In the genomic region with DNA sequence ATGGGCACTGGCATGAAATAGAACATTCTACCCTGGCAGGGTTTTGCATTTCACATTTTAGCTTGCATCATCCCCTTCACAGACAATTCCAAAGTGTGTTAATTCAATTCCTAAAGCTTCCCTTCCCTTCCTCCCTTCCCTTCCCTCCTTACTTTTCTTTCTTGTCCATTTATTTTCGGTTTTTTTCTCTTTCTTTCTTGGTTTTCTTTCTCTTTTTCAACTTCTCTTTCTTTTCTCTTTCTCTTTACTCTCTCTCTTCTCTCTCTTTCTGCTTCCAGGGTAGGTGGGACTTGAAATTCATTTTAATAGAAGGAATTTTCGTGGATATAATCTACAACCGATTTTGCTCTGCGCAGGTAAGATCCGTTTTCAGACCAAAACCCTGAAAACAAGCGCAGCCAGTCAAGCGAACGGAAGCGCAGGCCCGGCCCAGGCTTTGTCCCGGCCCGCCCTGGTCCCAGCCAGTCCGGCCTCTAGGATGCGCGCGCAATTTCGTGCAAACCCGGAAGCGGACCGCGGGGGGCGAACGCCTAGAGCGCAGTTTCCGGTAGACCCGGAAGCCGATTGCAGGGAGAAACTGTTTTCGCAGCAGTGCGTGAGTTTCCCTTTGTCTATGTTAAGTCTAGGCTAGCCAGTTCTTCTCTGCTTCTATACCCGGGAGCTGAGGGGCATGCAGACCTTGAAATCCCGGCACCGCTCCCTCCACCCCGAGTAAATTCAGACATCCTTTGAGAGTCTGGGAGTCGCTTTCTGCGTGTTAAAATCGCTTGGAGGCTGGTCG, we compare ENCODE assay signal across 8 cellular contexts. TPM values are rescaled to one million over a fixed set of nuclear protein-coding genes. Genes with fewer than 3 reads are reported as not detected.
DNase-seq lines count a peak whose midpoint lies in the region; ATAC-seq and TF ChIP-seq lines count a peak whose summit lies in the region.

A gene (plus strand): TSS at position 540 of the 781 bp plus-strand sequence. CDS start 4,165 bp downstream, outside the sequence.

- ATAC-seq in foreskin keratinocyte: peak; percentile 95

- peak within 1 kb of the TSS; percentile 84 for H3K27ac Mint-ChIP-seq in activated naive CD4-positive, alpha-beta T cell treated with anti-CD3 and anti-CD28 coated beads, Interleukin-2, amount 10 ng/mL, durations not matched to agents 7 days and 5 days

- H3K27ac ChIP-seq in HUES6 (ENCODE audit: low read depth, low read length) (peak within 1 kb of the TSS; percentile 93; the same call in 1 of the 2 replicates), SJCRH30 (peak within 1 kb of the TSS; percentile 61), foreskin keratinocyte (peak within 1 kb of the TSS; percentile 44)

- H3K4me1 Mint-ChIP-seq in activated naive CD4-positive, alpha-beta T cell treated with anti-CD3 and anti-CD28 coated beads, Interleukin-2, amount 10 ng/mL, durations not matched to agents 7 days and 5 days: peaks cover 19% of the 10 kb centered on the region

- H3K9me3 Mint-ChIP-seq in activated naive CD4-positive, alpha-beta T cell treated with anti-CD3 and anti-CD28 coated beads, Interleukin-2, amount 10 ng/mL, durations not matched to agents 7 days and 5 days: peaks cover 63% of the 10 kb centered on the region

- H3K36me3 Mint-ChIP-seq in activated naive CD4-positive, alpha-beta T cell treated with anti-CD3 and anti-CD28 coated beads, Interleukin-2, amount 10 ng/mL, durations not matched to agents 7 days and 5 days: peaks cover 58% of the 10 kb centered on the region

- peak within 1 kb of the TSS; percentile 44 for H3K9ac ChIP-seq in HUES6 (ENCODE audit: low read length)

- H3K9me3 ChIP-seq in HUES6 (ENCODE audit: control insufficient read depth, insufficient read depth, low read depth, low read length) (peaks cover 19% of the 10 kb centered on the region), SJCRH30 (replicated peaks) (peaks cover 3% of the 10 kb centered on the region; the same call in 1 of the 2 replicates)

- peak; percentile 38 for DNase-seq in NK-92 (lab: John Stamatoyannopoulos, UW; ENCODE audit: unreplicated experiment)
- DNase-seq in NK-92 treated with Interleukin-12 subunit alpha and Interleukin-12 subunit beta, amount 100 ng/mL, for 24 hours (lab: John Stamatoyannopoulos, UW): no peak
- peak; percentile 95 to 96 for DNase-seq in SJCRH30
- peak; percentile 96 for DNase-seq in activated naive CD4-positive, alpha-beta T cell treated with anti-CD3 and anti-CD28 coated beads, Interleukin-2, amount 10 ng/mL, durations not matched to agents 7 days and 5 days
- DNase-seq in foreskin keratinocyte: peak; percentile 71 to 86
- peak; percentile 58 for DNase-seq in non-pigmented ciliary epithelial cell (ENCODE audit: low read depth)
- peak; percentile 94 for DNase-seq in stromal cell of bone marrow (ENCODE audit: low read depth)

- no peaks in the 10 kb centered on the region for H3K27me3 Mint-ChIP-seq in activated naive CD4-positive, alpha-beta T cell treated with anti-CD3 and anti-CD28 coated beads, Interleukin-2, amount 10 ng/mL, durations not matched to agents 7 days and 5 days

- H3K4me1 ChIP-seq in HUES6 (ENCODE audit: control insufficient read depth, insufficient read depth, low read length): no peaks in the 10 kb centered on the region
- no peaks in the 10 kb centered on the region; the same call in 1 of the 2 replicates for H3K4me1 ChIP-seq in SJCRH30
- H3K4me1 ChIP-seq in foreskin keratinocyte: no peaks in the 10 kb centered on the region

- CTCF ChIA-PET in activated naive CD4-positive, alpha-beta T cell treated with anti-CD3 and anti-CD28 coated beads, Interleukin-2, amount 10 ng/mL, durations not matched to agents 7 days and 5 days (lab: Charles Lee): no interaction called here

- H3K27me3 ChIP-seq in HUES6 (ENCODE audit: control insufficient read depth, insufficient read depth, low read length) (no peaks in the 10 kb centered on the region), SJCRH30 (no peaks in the 10 kb centered on the region), foreskin keratinocyte (no peaks in the 10 kb centered on the region)

- peak within 1 kb of the TSS; percentile 78 for H3K4me3 ChIP-seq in HUES6 (ENCODE audit: low read depth, low read length)
- H3K4me3 ChIP-seq in SJCRH30: peak within 1 kb of the TSS; percentile 79

- H3K36me3 ChIP-seq in HUES6 (ENCODE audit: control insufficient read depth, insufficient read depth, low read length) (peaks cover 6% of the 10 kb centered on the region; the same call in 1 of the 2 replicates), SJCRH30 (peaks cover 25% of the 10 kb centered on the region)

- no peak for TF ChIP-seq CTCF in foreskin keratinocyte (conservative IDR thresholded peaks at IDR 0.05)

- H3K4me3 Mint-ChIP-seq in activated naive CD4-positive, alpha-beta T cell treated with anti-CD3 and anti-CD28 coated beads, Interleukin-2, amount 10 ng/mL, durations not matched to agents 7 days and 5 days: peak within 1 kb of the TSS; percentile 77

RNA-seq across cellular contexts. Expression of the gene that starts here (rescaled TPM):
- total RNA-seq in SJCRH30 (2014; rRNA removed; shearing (Covaris generic)): 12.6 and 13.5 TPM in 2 replicates
- total RNA-seq in foreskin keratinocyte: 6.6 and 7.8 TPM in 2 replicates
- 2.7 and 3.0 TPM in 2 replicates for polyA plus RNA-seq in foreskin keratinocyte
